Comparison of ENCODE assay signal across 1 cellular context in the genomic region with DNA sequence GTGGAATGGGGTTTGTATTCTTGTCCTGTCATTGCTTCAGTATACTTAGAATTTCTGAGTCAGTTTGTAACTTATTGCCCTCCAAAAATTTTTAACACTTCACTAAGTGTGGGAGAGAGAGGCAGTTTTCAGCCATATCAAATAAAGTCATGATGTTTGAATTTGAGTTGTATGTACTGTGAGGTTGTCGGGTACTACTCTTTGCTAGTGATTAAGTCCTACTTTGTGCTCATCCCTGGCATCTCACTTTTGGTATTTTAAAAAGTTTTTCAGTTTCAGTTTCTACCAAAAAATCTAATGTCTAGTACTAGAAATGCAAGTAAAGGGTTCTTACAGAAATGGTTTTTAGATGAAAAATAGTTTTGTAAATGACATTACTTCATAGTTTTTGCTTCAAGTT.
TF ChIP-seq lines count a peak whose summit lies in the region.

No MANE protein-coding gene starts in this region.

TF ChIP-seq in GM12878, 131 proteins besides CTCF, POLR2A, EP300 and RAD21:
- TF ChIP-seq SMAD1 (IDR thresholded peaks at IDR 0.05; ENCODE audit: low read depth, partially characterized antibody) (no peak), BACH1 (IDR thresholded peaks at IDR 0.05; ENCODE audit: borderline replicate concordance) (no peak), MTA3 (IDR thresholded peaks at IDR 0.05; ENCODE audit: borderline replicate concordance, low read length) (no peak)
